In the genomic region with DNA sequence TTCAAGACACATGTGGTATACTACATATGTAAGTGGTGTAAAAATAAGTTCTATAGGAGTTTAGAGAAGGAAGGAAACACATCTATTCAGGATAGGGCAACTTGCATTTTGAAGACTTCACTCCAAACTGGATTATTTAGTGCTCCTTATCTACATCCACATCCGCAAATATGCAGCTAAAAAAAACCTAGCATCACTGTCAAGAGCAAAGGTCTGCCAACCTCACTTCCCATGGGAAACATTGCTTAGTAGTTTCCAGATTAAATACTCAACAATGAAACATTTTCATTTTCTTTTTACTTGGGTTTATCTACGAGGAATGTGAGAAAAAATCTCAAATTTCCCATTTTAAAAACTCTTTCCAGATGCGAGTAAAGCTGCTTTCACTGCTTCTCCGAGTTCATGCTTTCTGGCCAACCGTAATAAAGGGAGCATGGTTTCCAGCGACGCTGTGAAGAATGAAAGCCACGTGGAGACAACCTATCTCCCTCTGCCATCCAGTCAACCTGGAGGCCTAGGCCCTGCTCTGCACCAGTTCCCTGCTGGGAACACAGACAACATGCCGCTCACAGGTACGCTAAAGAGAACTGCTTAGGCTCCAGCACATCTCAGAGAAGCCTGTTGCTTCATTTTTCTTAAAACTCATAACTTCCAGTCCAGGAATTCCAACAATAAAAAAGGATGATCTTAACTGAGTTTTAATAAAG, we compare ENCODE assay signal across 22 cellular contexts. TPM values are rescaled to one million over a fixed set of nuclear protein-coding genes. Genes with fewer than 3 reads are reported as not detected.
"Had no signal": no experiment of that assay in that cellular context is flagged by ENCODE, and none has a peak within 500 bp of the region (broad histone marks: within the 10 kb centered on the region; RNA-seq: fewer than 3 reads in every experiment).

No MANE protein-coding gene starts in this region.

- H3K4me3 ChIP-seq: body of pancreas, esophagus squamous epithelium, left ventricle myocardium inferior, neural progenitor cell, sigmoid colon, thyroid gland had no signal

- H3K4me1 ChIP-seq: body of pancreas, esophagus squamous epithelium, neural progenitor cell, parathyroid adenoma, sigmoid colon, thyroid gland had no signal

- H3K27me3 ChIP-seq: body of pancreas, esophagus squamous epithelium, neural progenitor cell, sigmoid colon, thyroid gland had no signal

- H3K79me2 ChIP-seq: parathyroid adenoma had no signal

- H3K27ac ChIP-seq: body of pancreas, esophagus squamous epithelium, left ventricle myocardium inferior, neural progenitor cell, parathyroid adenoma, sigmoid colon, thyroid gland had no signal

- H3K4me2 ChIP-seq: neural progenitor cell had no signal

- ATAC-seq: activated CD4-positive, alpha-beta T cell treated with anti-CD3 and anti-CD28 coated beads for 36 hours; activated CD8-positive, alpha-beta memory T cell treated with anti-CD3 and anti-CD28 coated beads, Interleukin-2, amount 10 ng/mL, durations not matched to agents 7 days and 5 days; body of pancreas; naive thymus-derived CD4-positive, alpha-beta T cell; stimulated activated memory B cell treated with anti-CD40 and anti-IgM and Interleukin-4, amounts not matched to agents 10 μg/mL and 1 μg/mL and 100 μg/mL, for 72 hours had no signal

- DNase-seq: activated CD4-positive, alpha-beta memory T cell treated with anti-CD3 and anti-CD28 coated beads for 36 hours; activated CD4-positive, alpha-beta T cell treated with anti-CD3 and anti-CD28 coated beads for 36 hours; activated CD8-positive, alpha-beta memory T cell treated with anti-CD3 and anti-CD28 coated beads, Interleukin-2, amount 10 ng/mL, durations not matched to agents 7 days and 5 days; activated naive CD8-positive, alpha-beta T cell treated with anti-CD3 and anti-CD28 coated beads for 36 hours; body of pancreas; dermis blood vessel endothelial cell; effector memory CD4-positive, alpha-beta T cell; esophagus squamous epithelium; left ventricle myocardium inferior; naive thymus-derived CD4-positive, alpha-beta T cell; sigmoid colon; stimulated activated CD4-positive, alpha-beta T cell treated with anti-CD3 and anti-CD28 coated beads, Interleukin-4, amount 100 ng/mL, for 4 hours; thyroid gland had no signal

- H2AFZ ChIP-seq: parathyroid adenoma had no signal

- H3K36me3 ChIP-seq: esophagus squamous epithelium, left ventricle myocardium inferior, neural progenitor cell, sigmoid colon, thyroid gland had no signal

- H3K9me3 ChIP-seq: body of pancreas, esophagus squamous epithelium, left ventricle myocardium inferior, sigmoid colon, thyroid gland had no signal

RNA-seq across cellular contexts. Expression of a gene that starts 48.2 kb away (rescaled TPM):
- total RNA-seq: activated CD4-positive, alpha-beta memory T cell treated with anti-CD3 and anti-CD28 coated beads for 36 hours; activated CD4-positive, alpha-beta T cell treated with anti-CD3 and anti-CD28 coated beads for 36 hours; activated CD8-positive, alpha-beta memory T cell treated with anti-CD3 and anti-CD28 coated beads, Interleukin-2, amount 10 ng/mL, durations not matched to agents 7 days and 5 days; activated naive CD8-positive, alpha-beta T cell treated with anti-CD3 and anti-CD28 coated beads for 36 hours; cardiac septum; dermis blood vessel endothelial cell; esophagus squamous epithelium; frontal cortex; kidney epithelial cell; left ventricle myocardium inferior; mucosa of gallbladder; naive thymus-derived CD4-positive, alpha-beta T cell; sigmoid colon; T-helper 2 cell treated with Interferon-gamma antibody and Interleukin-4, amounts not matched to agents 100 ng/mL and 5 ng/mL, for 36 hours; thyroid gland; urinary bladder had no signal
